Comparison of ENCODE assay signal across 9 cellular contexts in the genomic region with DNA sequence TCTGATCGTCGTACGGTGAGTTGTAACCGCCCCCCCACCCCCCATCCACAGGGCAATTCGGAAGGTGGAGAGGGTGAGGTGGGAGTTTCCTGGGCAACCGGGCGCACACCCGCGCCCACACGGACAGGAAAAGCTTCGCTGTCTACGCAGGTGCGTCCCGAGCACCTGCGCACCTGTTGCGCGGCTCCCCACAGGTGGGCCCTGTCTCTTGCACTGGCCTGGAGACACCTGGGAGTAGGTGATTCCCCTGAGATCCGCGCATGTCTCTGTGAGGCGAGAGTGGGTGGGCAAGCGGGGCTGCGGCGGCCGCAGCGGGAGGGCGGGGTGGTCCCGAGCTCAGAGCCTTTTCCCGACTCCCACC. TPM values are rescaled to one million over a fixed set of nuclear protein-coding genes. Genes with fewer than 3 reads are reported as not detected.
DNase-seq lines count a peak whose midpoint lies in the region; ATAC-seq and TF ChIP-seq lines count a peak whose summit lies in the region.
"Had no signal": no experiment of that assay in that cellular context is flagged by ENCODE, and none has a peak within 500 bp of the region (broad histone marks: within the 10 kb centered on the region; RNA-seq: fewer than 3 reads in every experiment).

No MANE protein-coding gene starts in this region.

- peak overlapping the region; percentile 52 for H3K4me3 Mint-ChIP-seq in central memory CD8-positive, alpha-beta T cell

- no peak overlapping the region for H2BK5ac ChIP-seq in trophoblast cell (ENCODE audit: low read depth, low read length, poor library complexity)

- no peak for DNase-seq in central memory CD8-positive, alpha-beta T cell (ENCODE audit: low spot score in 2 of 2)
- DNase-seq in trophoblast cell (no peak), Ammon's horn (ENCODE audit: low spot score) (no peak), H4 (ENCODE audit: low spot score) (no peak), retina (no peak), activated gamma-delta T cell treated with Interleukin-2 at 50 U/mL for 16 hours (no peak)

- no peak overlapping the region for H2AK5ac ChIP-seq in trophoblast cell (ENCODE audit: low read length)

- no peak overlapping the region for H3K27ac ChIP-seq in trophoblast cell (ENCODE audit: low read depth, low read length)

- H2BK12ac ChIP-seq in trophoblast cell (ENCODE audit: low read length) = no peak overlapping the region

- no peak overlapping the region for H3K4me3 ChIP-seq in trophoblast cell (ENCODE audit: low read depth, low read length)

- H3K4me1 ChIP-seq in trophoblast cell (ENCODE audit: control insufficient read depth in 1 of 2, insufficient read depth in 2 of 2, low read length in 2 of 2) = peaks cover 0 to 9% of the 10 kb centered on the region in 2 experiments

- no peaks in the 10 kb centered on the region for H3K79me1 ChIP-seq in trophoblast cell (ENCODE audit: low read length)

- no peaks in the 10 kb centered on the region for H3K36me3 ChIP-seq in trophoblast cell (ENCODE audit: control insufficient read depth in 1 of 2, insufficient read depth in 2 of 2, low read length in 2 of 2)

- ATAC-seq in GM18517 (IDR thresholded peaks at IDR 0.05; ENCODE audit: unreplicated experiment) = peak; percentile 7
- peak; percentile 32 for ATAC-seq in central memory CD8-positive, alpha-beta T cell (replicated peaks; ENCODE audit: extremely low read depth, poor library complexity, severe bottlenecking)

- H4K91ac ChIP-seq in trophoblast cell (ENCODE audit: low read depth, low read length) = no peak overlapping the region

- no peak overlapping the region for H2AFZ ChIP-seq in trophoblast cell (ENCODE audit: insufficient read depth, low read length, poor library complexity)

- H3K9me3 ChIP-seq in trophoblast cell (ENCODE audit: insufficient read depth, low read depth, low read length) = no peaks in the 10 kb centered on the region

- no peak for TF ChIP-seq EP300 in Ishikawa (IDR thresholded peaks at IDR 0.05; ENCODE audit: borderline replicate concordance)

- no peak overlapping the region for H3K4ac ChIP-seq in trophoblast cell (ENCODE audit: low read depth, low read length)

- no peaks in the 10 kb centered on the region for H3K36me3 Mint-ChIP-seq in central memory CD8-positive, alpha-beta T cell (ENCODE audit: insufficient read depth)

- no peaks in the 10 kb centered on the region for H3K9me3 Mint-ChIP-seq in central memory CD8-positive, alpha-beta T cell

- H3K4me2 ChIP-seq in trophoblast cell (ENCODE audit: low read length) = peak overlapping the region; percentile 71

- H3K27me3 Mint-ChIP-seq in central memory CD8-positive, alpha-beta T cell = peaks cover 57% of the 10 kb centered on the region

- no peak overlapping the region for H3K27ac Mint-ChIP-seq in central memory CD8-positive, alpha-beta T cell (ENCODE audit: low read depth)

- H3K9ac ChIP-seq in trophoblast cell (ENCODE audit: low read length) = no peak overlapping the region

- H4K12ac ChIP-seq in trophoblast cell (ENCODE audit: low read depth, low read length) = no peak overlapping the region

- no peak overlapping the region for H3K23ac ChIP-seq in trophoblast cell (ENCODE audit: low read length)

- no peak overlapping the region for H3K14ac ChIP-seq in trophoblast cell (ENCODE audit: low read length)

- no peak overlapping the region for H4K8ac ChIP-seq in trophoblast cell (ENCODE audit: low read depth, low read length)

- no peaks in the 10 kb centered on the region for H3K79me2 ChIP-seq in trophoblast cell (ENCODE audit: control insufficient read depth, insufficient read depth, low read length, poor library complexity)

- TF ChIP-seq RAD21 in Ishikawa (IDR thresholded peaks at IDR 0.05; ENCODE audit: low read depth) = no peak

- WGBS in trophoblast cell (ENCODE audit: extremely low coverage, insufficient coverage, insufficient read length) = no CpG with 5 or more reads among the region's 28 CpGs

- H2BK120ac ChIP-seq in trophoblast cell (ENCODE audit: insufficient read depth, low read length, poor library complexity) = no peak overlapping the region

- H3K4me1 Mint-ChIP-seq in central memory CD8-positive, alpha-beta T cell = no peaks in the 10 kb centered on the region

- H3K27me3 ChIP-seq in trophoblast cell (ENCODE audit: insufficient read depth, low read length) = peaks cover 25% of the 10 kb centered on the region

- no peak overlapping the region for H3K18ac ChIP-seq in trophoblast cell (ENCODE audit: low read length)

TF ChIP-seq in Ishikawa, 13 proteins besides CTCF, POLR2A, EP300 and RAD21:
- TF ChIP-seq TCF12 (IDR thresholded peaks at IDR 0.05; ENCODE audit: low read depth) (peak; percentile 35; the same call in 1 of the 2 replicates), FOXM1 (IDR thresholded peaks at IDR 0.05; ENCODE audit: borderline replicate concordance, low read depth) (no peak)

RNA-seq across cellular contexts. Expression of gene ATP6V1C2, which starts 0.5 kb away (rescaled TPM):
- polyA plus RNA-seq in trophoblast cell (2013) = 75.0 and 76.0 TPM in 2 replicates
- 0.04 TPM in 2 replicates for total RNA-seq in H4 (2014; rRNA removed; shearing (Covaris generic))
- total RNA-seq: myocyte had no signal

RNA-seq across cellular contexts. Expression of gene NOL10, which starts 31.2 kb away (rescaled TPM):
- 20.1 and 20.2 TPM in 2 replicates for polyA plus RNA-seq in trophoblast cell (2013)
- total RNA-seq in H4 (2014; rRNA removed; shearing (Covaris generic)) = 26.3 and 27.9 TPM in 2 replicates
